Comparison of ENCODE assay signal across 28 cellular contexts in genomic region chr4:124155239-124155638, GRCh38.
"Had no signal": no experiment of that assay in that cellular context is flagged by ENCODE, and none has a peak within 500 bp of the region (broad histone marks: within the 10 kb centered on the region; RNA-seq: fewer than 3 reads in every experiment).

No MANE protein-coding gene starts in this region.

- DNase-seq: natural killer cell; occipital lobe; ovary; posterior cingulate gyrus; psoas muscle; right cardiac atrium; right lobe of liver; sigmoid colon; small intestine; stimulated activated CD4-positive, alpha-beta T cell treated with anti-CD3 and anti-CD28 coated beads, Interleukin-15, amount 100 ng/mL, for 24 hours; stimulated activated CD4-positive, alpha-beta T cell treated with anti-CD3 and anti-CD28 coated beads, Interleukin-2, amount 100 ng/mL, for 24 hours; stimulated activated CD4-positive, alpha-beta T cell treated with anti-CD3 and anti-CD28 coated beads, Interleukin-2, amount 100 ng/mL, for 48 hours; stimulated activated CD4-positive, alpha-beta T cell treated with anti-CD3 and anti-CD28 coated beads, Interleukin-4, amount 100 ng/mL, for 24 hours; stimulated activated naive B cell treated with anti-CD40 and anti-IgM and Interleukin-4, amounts not matched to agents 10 μg/mL and 1 μg/mL and 100 μg/mL, for 72 hours; stimulated activated naive CD4-positive, alpha-beta T cell treated with Interleukin-2 at 50 U/mL for 16 hours; stomach; thyroid gland; trophoblast cell; upper lobe of left lung had no signal

- H3K27me3 ChIP-seq: neural progenitor cell, ovary, right lobe of liver, sigmoid colon, stomach, thyroid gland, tibial nerve, upper lobe of left lung, vagina had no signal

- H3K79me2 ChIP-seq: parathyroid adenoma had no signal

- H3K36me3 ChIP-seq: neural progenitor cell, ovary, right lobe of liver, sigmoid colon, stomach, thoracic aorta, thyroid gland, tibial nerve, upper lobe of left lung, vagina had no signal

- H3K4me3 Mint-ChIP-seq: natural killer cell; neural progenitor cell; stimulated activated effector memory CD8-positive, alpha-beta T cell treated with anti-CD3 and anti-CD28 coated beads, Interleukin-12 subunit alpha, Interleukin-12 subunit beta, amount 100 ng/mL, for 72 hours; stimulated activated naive B cell treated with anti-CD40 and anti-IgM and Interleukin-4, amounts not matched to agents 10 μg/mL and 1 μg/mL and 100 μg/mL, for 72 hours; stimulated activated naive CD8-positive, alpha-beta T cell treated with anti-CD3 and anti-CD28 coated beads, Interleukin-15, Interleukin-2, amounts not matched to agents 100 ng/mL and 50 ng/mL, for 24 hours had no signal

- ATAC-seq: natural killer cell; psoas muscle; right cardiac atrium; right lobe of liver; stimulated activated effector memory CD8-positive, alpha-beta T cell treated with anti-CD3 and anti-CD28 coated beads, Interleukin-12 subunit alpha, Interleukin-12 subunit beta, amount 100 ng/mL, for 72 hours; stimulated activated naive B cell treated with anti-CD40 and anti-IgM and Interleukin-4, amounts not matched to agents 10 μg/mL and 1 μg/mL and 100 μg/mL, for 72 hours had no signal

- H3K9ac ChIP-seq: neural progenitor cell, parathyroid adenoma had no signal

- H3K4me1 Mint-ChIP-seq: natural killer cell; neural progenitor cell; stimulated activated effector memory CD8-positive, alpha-beta T cell treated with anti-CD3 and anti-CD28 coated beads, Interleukin-12 subunit alpha, Interleukin-12 subunit beta, amount 100 ng/mL, for 72 hours; stimulated activated naive B cell treated with anti-CD40 and anti-IgM and Interleukin-4, amounts not matched to agents 10 μg/mL and 1 μg/mL and 100 μg/mL, for 72 hours had no signal

- H3K36me3 Mint-ChIP-seq: natural killer cell; neural progenitor cell; stimulated activated effector memory CD8-positive, alpha-beta T cell treated with anti-CD3 and anti-CD28 coated beads, Interleukin-12 subunit alpha, Interleukin-12 subunit beta, amount 100 ng/mL, for 72 hours; stimulated activated naive B cell treated with anti-CD40 and anti-IgM and Interleukin-4, amounts not matched to agents 10 μg/mL and 1 μg/mL and 100 μg/mL, for 72 hours had no signal

- H3K9me3 ChIP-seq: ovary, psoas muscle, right lobe of liver, sigmoid colon, stomach, thoracic aorta, thyroid gland, tibial nerve, upper lobe of left lung, vagina had no signal

- H3K27ac Mint-ChIP-seq: natural killer cell; neural progenitor cell; progenitor cell of endocrine pancreas; stimulated activated effector memory CD8-positive, alpha-beta T cell treated with anti-CD3 and anti-CD28 coated beads, Interleukin-12 subunit alpha, Interleukin-12 subunit beta, amount 100 ng/mL, for 72 hours; stimulated activated naive B cell treated with anti-CD40 and anti-IgM and Interleukin-4, amounts not matched to agents 10 μg/mL and 1 μg/mL and 100 μg/mL, for 72 hours; stimulated activated naive CD8-positive, alpha-beta T cell treated with anti-CD3 and anti-CD28 coated beads, Interleukin-15, Interleukin-2, amounts not matched to agents 100 ng/mL and 50 ng/mL, for 24 hours had no signal

- FAIRE-seq: small intestine, urothelium cell line had no signal

- H2AFZ ChIP-seq: neural progenitor cell, parathyroid adenoma had no signal

- H3K4me3 ChIP-seq: neural progenitor cell, ovary, psoas muscle, right lobe of liver, sigmoid colon, stomach, thoracic aorta, thyroid gland, tibial nerve, upper lobe of left lung, vagina had no signal

- H3K4me2 ChIP-seq: neural progenitor cell had no signal

- H3K9me3 Mint-ChIP-seq: stimulated activated naive CD8-positive, alpha-beta T cell treated with anti-CD3 and anti-CD28 coated beads, Interleukin-15, Interleukin-2, amounts not matched to agents 100 ng/mL and 50 ng/mL, for 24 hours had no signal

- H3K27ac ChIP-seq: neural progenitor cell, ovary, parathyroid adenoma, psoas muscle, right lobe of liver, sigmoid colon, stomach, thoracic aorta, thyroid gland, tibial nerve, upper lobe of left lung, vagina had no signal

- H3K27me3 Mint-ChIP-seq: progenitor cell of endocrine pancreas; stimulated activated naive B cell treated with anti-CD40 and anti-IgM and Interleukin-4, amounts not matched to agents 10 μg/mL and 1 μg/mL and 100 μg/mL, for 72 hours; stimulated activated naive CD8-positive, alpha-beta T cell treated with anti-CD3 and anti-CD28 coated beads, Interleukin-15, Interleukin-2, amounts not matched to agents 100 ng/mL and 50 ng/mL, for 24 hours had no signal

- H3K4me1 ChIP-seq: neural progenitor cell, parathyroid adenoma, psoas muscle, right lobe of liver, stomach, thyroid gland, tibial nerve, upper lobe of left lung, vagina had no signal
